19 cellular contexts compared by ENCODE assay signal in the genomic region with DNA sequence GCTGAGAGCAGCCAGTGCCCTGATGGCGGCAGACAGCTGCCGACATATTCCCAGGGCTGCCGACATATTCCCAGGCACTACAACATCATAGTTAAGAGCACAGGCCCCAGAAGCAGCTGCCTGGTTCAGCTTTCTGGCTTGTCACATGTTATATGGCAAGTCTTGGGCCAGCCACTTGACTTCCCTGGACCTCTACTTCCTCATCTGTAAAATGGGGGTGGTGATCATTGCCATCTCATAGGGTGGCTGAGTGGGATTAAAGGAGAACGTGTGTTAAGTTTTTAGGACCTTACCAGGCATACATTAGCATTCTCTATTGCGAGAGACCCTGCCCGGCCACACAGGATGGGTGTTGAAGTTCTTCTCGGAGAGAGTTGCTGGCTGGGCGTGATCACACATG.
"Had no signal": no experiment of that assay in that cellular context is flagged by ENCODE, and none has a peak within 500 bp of the region (broad histone marks: within the 10 kb centered on the region; RNA-seq: fewer than 3 reads in every experiment).

No MANE protein-coding gene starts in this region.

- H3K4me1 Mint-ChIP-seq: activated B cell treated with CpG ODN at 0.5 μM for 24 hours, brain, neural progenitor cell had no signal

- ATAC-seq: left ventricle myocardium superior had no signal

- H3K27me3 Mint-ChIP-seq: activated B cell treated with CpG ODN at 0.5 μM for 24 hours; central memory CD8-positive, alpha-beta T cell had no signal

- DNase-seq: activated B cell treated with CpG ODN at 0.5 μM for 24 hours; activated CD4-positive, alpha-beta T cell treated with anti-CD3 and anti-CD28 coated beads for 48 hours; activated CD8-positive, alpha-beta memory T cell treated with anti-CD3 and anti-CD28 coated beads, Interleukin-2, amount 50 U/mL, for 48 hours; activated naive CD4-positive, alpha-beta T cell treated with anti-CD3 and anti-CD28 coated beads for 36 hours; cortex of kidney; effector CD8-positive, alpha-beta T cell; foreskin fibroblast; glutamatergic neuron; hypothalamus; kidney; left ventricle myocardium superior; stimulated activated CD4-positive, alpha-beta T cell treated with anti-CD3 and anti-CD28 coated beads, Interleukin-12 subunit alpha, Interleukin-12 subunit beta, amount 100 ng/mL, for 4 hours; stimulated activated CD4-positive, alpha-beta T cell treated with anti-CD3 and anti-CD28 coated beads, Interleukin-2, amount 100 ng/mL, for 24 hours had no signal

- H3K36me3 ChIP-seq: neural progenitor cell had no signal

- H3K4me3 Mint-ChIP-seq: activated B cell treated with CpG ODN at 0.5 μM for 24 hours; activated naive CD4-positive, alpha-beta T cell treated with anti-CD3 and anti-CD28 coated beads for 36 hours; brain; central memory CD8-positive, alpha-beta T cell; neural progenitor cell had no signal

- H3K9me3 ChIP-seq: SJSA1, thoracic aorta had no signal

- H3K27ac Mint-ChIP-seq: activated B cell treated with CpG ODN at 0.5 μM for 24 hours, brain, neural progenitor cell had no signal

- H3K27ac ChIP-seq: neural progenitor cell, parathyroid adenoma, SJSA1, thoracic aorta had no signal

- H3K9me3 Mint-ChIP-seq: activated B cell treated with CpG ODN at 0.5 μM for 24 hours; activated naive CD4-positive, alpha-beta T cell treated with anti-CD3 and anti-CD28 coated beads for 36 hours; central memory CD8-positive, alpha-beta T cell; neural progenitor cell had no signal

- H3K4me1 ChIP-seq: neural progenitor cell had no signal

- H3K36me3 Mint-ChIP-seq: neural progenitor cell had no signal

- H3K27me3 ChIP-seq: neural progenitor cell, SJSA1 had no signal

- H3K4me3 ChIP-seq: neural progenitor cell, SJSA1, thoracic aorta had no signal
